ENCODE assay signal across 14 cellular contexts in the genomic region with DNA sequence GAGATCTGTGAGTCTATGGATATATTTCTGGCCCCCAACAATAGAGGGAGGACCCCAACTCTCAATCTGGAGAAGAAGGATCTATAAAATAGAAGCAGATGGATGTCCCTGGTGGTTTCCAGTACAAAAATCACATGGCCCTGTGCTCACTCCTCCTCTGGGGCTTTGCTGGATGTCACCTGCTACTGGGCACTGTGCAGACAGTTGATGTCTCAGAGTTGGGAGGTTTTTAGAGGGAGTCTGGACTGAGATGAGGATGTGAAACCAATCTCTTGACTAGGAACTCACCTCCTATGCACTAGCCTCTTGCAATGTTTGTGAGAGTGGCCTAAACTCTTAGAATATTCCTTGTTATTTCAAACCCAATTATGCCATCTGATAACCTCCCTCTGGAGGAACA.
A peak's percentile ranks its signal among the peaks of the same experiment; 100 is the strongest.
DNase-seq lines count a peak whose midpoint lies in the region; ATAC-seq and TF ChIP-seq lines count a peak whose summit lies in the region.
"Had no signal": no experiment of that assay in that cellular context is flagged by ENCODE, and none has a peak within 500 bp of the region (broad histone marks: within the 10 kb centered on the region; RNA-seq: fewer than 3 reads in every experiment).

No MANE protein-coding gene starts in this region.

- peak overlapping the region; percentile 60 for H3K4me2 ChIP-seq in GM23248 (ENCODE audit: unreplicated experiment)

- TF ChIP-seq POLR2A in lower leg skin (IDR thresholded peaks at IDR 0.05) (no peak), stomach (IDR thresholded peaks at IDR 0.05) (no peak)

- H3K27ac ChIP-seq in GM23248, result peak overlapping the region; percentile 81
- no peak overlapping the region for H3K27ac ChIP-seq in left lung
- H3K27ac ChIP-seq in stomach, result no peak overlapping the region
- H3K27ac ChIP-seq: ascending aorta, epithelial cell of prostate, pancreas had no signal

- no peak overlapping the region for H3K4me3 ChIP-seq in GM23248
- no peak overlapping the region for H3K4me3 ChIP-seq in left lung
- no peak overlapping the region for H3K4me3 ChIP-seq in lower leg skin (ENCODE audit: low read depth, poor library complexity, severe bottlenecking)
- H3K4me3 ChIP-seq in stomach, result no peak overlapping the region
- H3K4me3 ChIP-seq: ascending aorta, pancreas had no signal

- H3K9me3 ChIP-seq in GM23248 (ENCODE audit: low read depth) (no peaks in the 10 kb centered on the region), left lung (no peaks in the 10 kb centered on the region), stomach (no peaks in the 10 kb centered on the region)
- H3K9me3 ChIP-seq: ascending aorta, pancreas had no signal

- peak overlapping the region; percentile 24; the same call in 1 of the 2 replicates for H3K9ac ChIP-seq in GM23248

- DNase-seq in GM23248 (no peak), left lung (no peak), lower leg skin (ENCODE audit: low spot score in 2 of 2) (no peak), A172 (ENCODE audit: low spot score) (no peak), stomach (no peak)
- no peak for DNase-seq in activated CD4-positive, alpha-beta T cell treated with anti-CD3 and anti-CD28 coated beads for 48 hours
- DNase-seq: activated CD8-positive, alpha-beta T cell treated with anti-CD3 and anti-CD28 coated beads for 36 hours; DMS153; NCI-H1694 treated with DMSO at 0.1 percent for 48 hours; pancreas had no signal

- H3K4me1 ChIP-seq in GM23248 (ENCODE audit: insufficient read depth), result peaks cover 63% of the 10 kb centered on the region
- H3K4me1 ChIP-seq in left lung, result no peaks in the 10 kb centered on the region
- H3K4me1 ChIP-seq in stomach, result no peaks in the 10 kb centered on the region
- H3K4me1 ChIP-seq: ascending aorta, pancreas had no signal

- H2AFZ ChIP-seq in GM23248, result 0 out of 2 replicates have a peak overlapping the region, but pooled peaks have one; percentile 20

- H3K9me2 ChIP-seq in GM23248 (ENCODE audit: insufficient read depth), result no peaks in the 10 kb centered on the region

- peaks cover 63% of the 10 kb centered on the region for H3K79me2 ChIP-seq in GM23248 (ENCODE audit: insufficient read depth)

- TF ChIP-seq EP300 in stomach (IDR thresholded peaks at IDR 0.05), result no peak

- in situ Hi-C loops in GM23248 (cut with MboI), result no loop called here

- H3K27me3 ChIP-seq in GM23248 (replicated peaks; ENCODE audit: insufficient read depth), result no peaks in the 10 kb centered on the region
- peaks cover 0 to 5% of the 10 kb centered on the region in 2 donors for H3K27me3 ChIP-seq in left lung
- no peaks in the 10 kb centered on the region for H3K27me3 ChIP-seq in stomach
- H3K27me3 ChIP-seq: ascending aorta, pancreas had no signal

- intact Hi-C loops in left lung (cut with DNase I) (no loop called here), lower leg skin (cut with DNase I; ENCODE audit: low total_unique reads) (no loop called here), stomach (cut with DNase I; ENCODE audit: low total_unique reads) (no loop called here)

- H3F3A ChIP-seq in GM23248 (ENCODE audit: insufficient read depth), result peaks cover 53% of the 10 kb centered on the region

- TF ChIP-seq CTCF in left lung (IDR thresholded peaks at IDR 0.05) (no peak), lower leg skin (IDR thresholded peaks at IDR 0.05) (no peak), stomach (IDR thresholded peaks at IDR 0.05) (no peak)

- peak; percentile 67 for ATAC-seq in GM18873 (IDR thresholded peaks at IDR 0.05; ENCODE audit: low FRiP score, unreplicated experiment)
- peak; percentile 93 for ATAC-seq in HG03378 (IDR thresholded peaks at IDR 0.05; ENCODE audit: unreplicated experiment)
- peak; percentile 37 for ATAC-seq in left lung
- ATAC-seq: activated CD8-positive, alpha-beta T cell treated with anti-CD3 and anti-CD28 coated beads for 36 hours had no signal

- H3K36me3 ChIP-seq in GM23248 (ENCODE audit: low read depth), result no peaks in the 10 kb centered on the region
- H3K36me3 ChIP-seq in left lung, result no peaks in the 10 kb centered on the region
- H3K36me3 ChIP-seq in stomach, result no peaks in the 10 kb centered on the region
- H3K36me3 ChIP-seq: ascending aorta, pancreas had no signal

- no peaks in the 10 kb centered on the region for H4K20me1 ChIP-seq in GM23248 (ENCODE audit: insufficient read depth)

Comparison
In these comparisons a context has a peak if more than half of its experiments do, and no peak if none do; other contexts are left out.
1. ATAC-seq: peak in every context shown above with its lines; median percentile 93 in HG03378; 67 in GM18873; 37 in left lung.